18 cellular contexts compared by ENCODE assay signal in the genomic region with DNA sequence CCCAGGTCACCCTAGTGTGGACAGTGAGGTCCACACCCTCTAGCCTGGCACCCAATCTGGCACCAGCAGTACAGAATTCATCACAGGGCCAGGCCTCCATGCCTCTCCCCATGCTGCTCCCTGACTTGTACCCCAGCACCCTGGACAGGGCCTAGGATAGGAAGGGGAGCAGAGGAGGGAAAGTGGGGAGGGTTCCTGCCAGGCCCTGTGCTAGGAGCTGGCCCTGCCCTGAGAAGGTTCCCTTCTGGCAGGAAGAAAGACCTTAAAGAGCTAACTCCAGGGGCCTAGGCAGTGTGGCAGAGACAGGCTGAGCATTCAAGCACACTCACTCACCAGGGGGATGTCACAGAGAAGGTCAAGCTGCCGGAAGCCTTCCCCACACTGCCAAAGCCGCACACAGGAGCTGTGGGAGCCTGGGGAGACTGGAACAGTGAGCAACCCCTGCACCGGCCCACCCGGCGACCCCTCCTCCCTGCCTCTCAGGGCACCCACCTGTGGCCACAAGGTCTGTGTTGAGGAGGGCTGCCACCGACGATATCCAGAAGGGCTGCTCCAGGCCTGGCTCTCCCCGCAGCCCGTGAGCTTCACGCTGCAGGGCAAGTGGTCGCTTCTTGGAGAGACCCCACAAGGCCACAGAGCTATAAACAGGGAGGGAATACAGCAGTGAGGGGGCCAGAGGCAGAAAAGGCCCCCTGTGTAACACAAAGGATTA. TPM values are rescaled to one million over a fixed set of nuclear protein-coding genes. Genes with fewer than 3 reads are reported as not detected.
"Had no signal": no experiment of that assay in that cellular context is flagged by ENCODE, and none has a peak within 500 bp of the region (broad histone marks: within the 10 kb centered on the region; RNA-seq: fewer than 3 reads in every experiment).

No MANE protein-coding gene starts in this region.

- H3K9ac ChIP-seq: neural progenitor cell had no signal

- FAIRE-seq: frontal cortex, keratinocyte had no signal

- ATAC-seq: activated T-helper 17 cell treated with anti-CD3 and anti-CD28 coated beads, Interleukin-2, amount 50 U/mL, for 72 hours; body of pancreas; right cardiac atrium; stimulated activated naive B cell treated with anti-CD40 and anti-IgM and Interleukin-4, amounts not matched to agents 10 μg/mL and 1 μg/mL and 100 μg/mL, for 72 hours had no signal

- H3K4me3 Mint-ChIP-seq: activated naive CD4-positive, alpha-beta T cell treated with anti-CD3 and anti-CD28 coated beads, Interleukin-2, amount 50 U/mL, for 24 hours; activated T-helper 17 cell treated with anti-CD3 and anti-CD28 coated beads, Interleukin-2, amount 50 U/mL, for 72 hours; central memory CD8-positive, alpha-beta T cell; neural progenitor cell; stimulated activated naive B cell treated with anti-CD40 and anti-IgM and Interleukin-4, amounts not matched to agents 10 μg/mL and 1 μg/mL and 100 μg/mL, for 72 hours had no signal

- DNase-seq: activated CD4-positive, alpha-beta T cell treated with anti-CD3 and anti-CD28 coated beads for 4 hours; activated T-cell treated with anti-CD3 and anti-CD28 coated beads for 4 hours; body of pancreas; effector memory CD4-positive, alpha-beta T cell; heart right ventricle; left ventricle myocardium inferior; stimulated activated CD4-positive, alpha-beta T cell treated with anti-CD3 and anti-CD28 coated beads, Interleukin-1b, Interleukin-23, amount 100 ng/mL, for 48 hours; stimulated activated naive B cell treated with anti-CD40 and anti-IgM and Interleukin-4, amounts not matched to agents 10 μg/mL and 1 μg/mL and 100 μg/mL, for 72 hours; substantia nigra; upper lobe of left lung had no signal

- H3K4me2 ChIP-seq: neural progenitor cell had no signal

- H2AFZ ChIP-seq: neural progenitor cell had no signal

- H3K27me3 Mint-ChIP-seq: activated naive CD4-positive, alpha-beta T cell treated with anti-CD3 and anti-CD28 coated beads, Interleukin-2, amount 50 U/mL, for 24 hours; activated T-helper 17 cell treated with anti-CD3 and anti-CD28 coated beads, Interleukin-2, amount 50 U/mL, for 72 hours; central memory CD8-positive, alpha-beta T cell; stimulated activated naive B cell treated with anti-CD40 and anti-IgM and Interleukin-4, amounts not matched to agents 10 μg/mL and 1 μg/mL and 100 μg/mL, for 72 hours had no signal

- H3K4me1 ChIP-seq: body of pancreas, heart right ventricle, left ventricle myocardium inferior, neural progenitor cell, upper lobe of left lung had no signal

- H3K4me1 Mint-ChIP-seq: neural progenitor cell had no signal

- H3K9me3 ChIP-seq: body of pancreas, heart right ventricle, left ventricle myocardium inferior, upper lobe of left lung had no signal

- H3K36me3 ChIP-seq: neural progenitor cell had no signal

- H3K27me3 ChIP-seq: body of pancreas, heart right ventricle, neural progenitor cell, upper lobe of left lung had no signal

- H3K27ac Mint-ChIP-seq: activated naive CD4-positive, alpha-beta T cell treated with anti-CD3 and anti-CD28 coated beads, Interleukin-2, amount 50 U/mL, for 24 hours; activated T-helper 17 cell treated with anti-CD3 and anti-CD28 coated beads, Interleukin-2, amount 50 U/mL, for 72 hours; neural progenitor cell; stimulated activated naive B cell treated with anti-CD40 and anti-IgM and Interleukin-4, amounts not matched to agents 10 μg/mL and 1 μg/mL and 100 μg/mL, for 72 hours had no signal

- H3K4me3 ChIP-seq: body of pancreas, heart right ventricle, left ventricle myocardium inferior, neural progenitor cell, upper lobe of left lung had no signal

- H3K9me3 Mint-ChIP-seq: activated naive CD4-positive, alpha-beta T cell treated with anti-CD3 and anti-CD28 coated beads, Interleukin-2, amount 50 U/mL, for 24 hours; activated T-helper 17 cell treated with anti-CD3 and anti-CD28 coated beads, Interleukin-2, amount 50 U/mL, for 72 hours; central memory CD8-positive, alpha-beta T cell; neural progenitor cell; stimulated activated naive B cell treated with anti-CD40 and anti-IgM and Interleukin-4, amounts not matched to agents 10 μg/mL and 1 μg/mL and 100 μg/mL, for 72 hours had no signal

- H3K27ac ChIP-seq: body of pancreas, heart right ventricle, left ventricle myocardium inferior, neural progenitor cell, upper lobe of left lung had no signal

RNA-seq across cellular contexts. Expression of gene GPR62, which starts 20.9 kb away (rescaled TPM):
- total RNA-seq: activated T-helper 17 cell treated with anti-CD3 and anti-CD28 coated beads, Interleukin-2, amount 50 U/mL, for 72 hours; body of pancreas; upper lobe of left lung had no signal
- polyA plus RNA-seq: fibroblast of lung, keratinocyte had no signal

RNA-seq across cellular contexts. Expression of gene IQCF1, which starts 31.1 kb away (rescaled TPM):
- total RNA-seq: body of pancreas, fibroblast of lung, frontal cortex, heart right ventricle, left ventricle myocardium inferior, right cardiac atrium, upper lobe of left lung had no signal
- polyA plus RNA-seq: fibroblast of lung, heart right ventricle, keratinocyte, right cardiac atrium had no signal
